Comparison of ENCODE assay signal across 13 cellular contexts in the genomic region with DNA sequence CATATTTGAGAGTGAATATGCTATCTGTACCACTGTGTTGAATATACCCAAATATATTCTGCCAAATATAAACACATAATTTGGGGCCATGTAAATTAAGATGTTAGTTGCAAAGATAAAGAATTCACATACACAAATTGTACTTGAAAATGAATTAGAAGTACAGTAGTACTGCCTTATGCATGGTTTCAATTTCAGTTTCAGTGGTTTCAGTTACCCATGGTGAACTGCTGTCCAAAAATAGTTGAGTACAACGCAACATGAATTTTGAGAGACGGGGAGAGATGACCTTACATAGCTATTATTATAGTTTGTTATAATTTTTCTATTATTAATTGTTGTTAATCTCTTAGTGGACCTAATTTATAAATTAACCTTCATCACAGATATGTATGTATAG.
DNase-seq lines count a peak whose midpoint lies in the region; ATAC-seq and TF ChIP-seq lines count a peak whose summit lies in the region.
"Had no signal": no experiment of that assay in that cellular context is flagged by ENCODE, and none has a peak within 500 bp of the region (broad histone marks: within the 10 kb centered on the region; RNA-seq: fewer than 3 reads in every experiment).

No MANE protein-coding gene starts in this region.

- peak; percentile 11 for DNase-seq in GM10248 (ENCODE audit: extremely low spot score)
- no peak for DNase-seq in ACHN
- no peak for DNase-seq in H4 (ENCODE audit: low spot score)
- DNase-seq in effector memory CD8-positive, alpha-beta T cell: no peak
- no peak for DNase-seq in NCI-H2107 treated with DMSO at 0.1 percent for 48 hours (lab: John Stamatoyannopoulos, UW; ENCODE audit: unreplicated experiment)
- DNase-seq: brain microvascular endothelial cell, IMR-90, retina, Right ventricle myocardium superior had no signal

- H3K4me3 Mint-ChIP-seq in effector memory CD8-positive, alpha-beta T cell: no peak overlapping the region
- H3K4me3 Mint-ChIP-seq: WTC11 had no signal

- H3K27me3 Mint-ChIP-seq in effector memory CD8-positive, alpha-beta T cell: no peaks in the 10 kb centered on the region

- TF ChIP-seq CTCF in GM10248 (IDR thresholded peaks at IDR 0.05; ENCODE audit: control extremely low read depth, extremely low read depth, low read depth, missing control alignments): no peak

- no peaks in the 10 kb centered on the region for H3K36me3 Mint-ChIP-seq in effector memory CD8-positive, alpha-beta T cell (ENCODE audit: insufficient read depth)

- CTCF ChIA-PET in GM10248 (lab: Yijun Ruan, JAX): no interaction called here

- in situ Hi-C loops in ACHN (cut with HindIII; ENCODE audit: low pct_ligation_motif_present, low pct_unique_long_range_greater_than_20kb, low sequenced_read_pairs): no loop called here

- no peaks in the 10 kb centered on the region for H3K4me1 Mint-ChIP-seq in effector memory CD8-positive, alpha-beta T cell (ENCODE audit: low read depth in 2 of 2)
- H3K4me1 Mint-ChIP-seq: WTC11 had no signal

- POLR2A ChIA-PET in GM10248 (lab: Yijun Ruan, JAX): no interaction called here

- ATAC-seq in GM19351 (IDR thresholded peaks at IDR 0.05; ENCODE audit: unreplicated experiment) (peak; percentile 98), HG02678 (IDR thresholded peaks at IDR 0.05; ENCODE audit: unreplicated experiment) (peak; percentile 97), HG03439 (IDR thresholded peaks at IDR 0.05; ENCODE audit: unreplicated experiment) (peak; percentile 92)
- ATAC-seq in effector memory CD8-positive, alpha-beta T cell (replicated peaks): no peak
- ATAC-seq: WTC11 had no signal

- H3K27ac Mint-ChIP-seq in effector memory CD8-positive, alpha-beta T cell: no peak overlapping the region
- H3K27ac Mint-ChIP-seq: WTC11 had no signal

- peaks cover 5 to 14% of the 10 kb centered on the region in 2 donors for H3K9me3 Mint-ChIP-seq in effector memory CD8-positive, alpha-beta T cell
